ENCODE assay signal across 35 cellular contexts in the genomic region with DNA sequence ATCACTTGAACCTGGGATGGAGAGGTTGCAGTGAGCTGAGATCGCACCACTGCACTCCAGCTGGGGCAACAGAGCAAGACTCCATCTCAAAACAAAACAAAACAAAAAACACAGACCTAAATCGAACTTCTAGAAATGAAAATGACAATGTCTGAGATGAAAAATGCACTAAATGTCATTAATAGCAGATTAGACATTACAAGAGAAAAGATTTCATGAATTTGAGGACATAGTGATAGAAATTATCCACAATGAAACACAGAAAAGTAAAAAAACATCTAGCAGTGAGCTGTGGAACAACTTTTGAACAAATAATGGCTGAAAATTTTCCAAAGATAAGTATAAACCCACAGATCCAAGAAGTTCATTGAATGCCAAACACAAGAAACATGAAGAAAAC. TPM values are rescaled to one million over a fixed set of nuclear protein-coding genes. Genes with fewer than 3 reads are reported as not detected.
"Had no signal": no experiment of that assay in that cellular context is flagged by ENCODE, and none has a peak within 500 bp of the region (broad histone marks: within the 10 kb centered on the region; RNA-seq: fewer than 3 reads in every experiment).

No MANE protein-coding gene starts in this region.

- ATAC-seq: activated CD8-positive, alpha-beta T cell treated with anti-CD3 and anti-CD28 coated beads for 36 hours; activated naive CD8-positive, alpha-beta T cell treated with anti-CD3 and anti-CD28 coated beads, Interleukin-2, amount 50 U/mL, for 24 hours; activated T-cell treated with anti-CD3 and anti-CD28 coated beads, Interleukin-2, amount 50 U/mL, for 4 hours; activated T-cell treated with anti-CD3 and anti-CD28 coated beads, Interleukin-2, amount 50 U/mL, for 72 hours had no signal

- H3K4me3 ChIP-seq: ascending aorta, cardiac muscle cell had no signal

- DNase-seq: activated B cell treated with CpG ODN at 0.5 μM for 24 hours; activated CD4-positive, alpha-beta memory T cell treated with anti-CD3 and anti-CD28 coated beads for 36 hours; activated CD4-positive, alpha-beta T cell treated with anti-CD3 and anti-CD28 coated beads for 4 hours; activated CD4-positive, alpha-beta T cell treated with anti-CD3 and anti-CD28 coated beads, Interleukin-2, amount 10 ng/mL, durations not matched to agents 24 days and 14 days; activated CD4-positive, alpha-beta T cell treated with anti-CD3 and anti-CD28 coated beads, Interleukin-2, amount 50 U/mL, for 1 hour; activated CD4-positive, alpha-beta T cell treated with anti-CD3 and anti-CD28 coated beads, Interleukin-2, amount 50 U/mL, for 4 hours; activated CD4-positive, CD25-positive, alpha-beta regulatory T cell treated with anti-CD3 and anti-CD28 coated beads, Interleukin-2, amount 50 U/mL, for 72 hours; activated CD8-positive, alpha-beta memory T cell treated with anti-CD3 and anti-CD28 coated beads, Interleukin-2, amount 50 U/mL, for 4 hours; activated CD8-positive, alpha-beta T cell treated with anti-CD3 and anti-CD28 coated beads for 36 hours; activated effector memory CD4-positive, alpha-beta T cell treated with Interleukin-2 at 50 U/mL for 16 hours; activated gamma-delta T cell; activated naive CD4-positive, alpha-beta T cell treated with anti-CD3 and anti-CD28 coated beads, Interleukin-2, amount 10 ng/mL, durations not matched to agents 7 days and 5 days; activated naive CD4-positive, alpha-beta T cell treated with Interleukin-2 at 50 U/mL for 16 hours; activated naive CD8-positive, alpha-beta T cell treated with anti-CD3 and anti-CD28 coated beads, Interleukin-2, amount 10 ng/mL, durations not matched to agents 7 days and 5 days; activated naive CD8-positive, alpha-beta T cell treated with anti-CD3 and anti-CD28 coated beads, Interleukin-2, amount 50 U/mL, for 24 hours; activated T-cell treated with anti-CD3 and anti-CD28 coated beads for 4 hours; activated T-cell treated with anti-CD3 and anti-CD28 coated beads, Interleukin-2, amount 50 U/mL, for 1 hour; activated T-cell treated with anti-CD3 and anti-CD28 coated beads, Interleukin-2, amount 50 U/mL, for 4 hours; activated T-cell treated with anti-CD3 and anti-CD28 coated beads, Interleukin-2, amount 50 U/mL, for 72 hours; amygdala; anterior cingulate cortex; caudate nucleus; cerebellar nuclear complex; T-helper 2 cell; T-helper 9 cell had no signal

- H3K4me3 Mint-ChIP-seq: activated B cell treated with CpG ODN at 0.5 μM for 24 hours; activated CD4-positive, alpha-beta memory T cell treated with anti-CD3 and anti-CD28 coated beads for 36 hours; activated CD4-positive, alpha-beta T cell treated with anti-CD3 and anti-CD28 coated beads, Interleukin-2, amount 10 ng/mL, durations not matched to agents 24 days and 14 days; activated CD8-positive, alpha-beta T cell treated with anti-CD3 and anti-CD28 coated beads for 36 hours; activated naive CD4-positive, alpha-beta T cell treated with anti-CD3 and anti-CD28 coated beads, Interleukin-2, amount 10 ng/mL, durations not matched to agents 7 days and 5 days; activated naive CD4-positive, alpha-beta T cell treated with anti-CD3 and anti-CD28 coated beads, Interleukin-2, amount 50 U/mL, for 24 hours; activated naive CD8-positive, alpha-beta T cell; activated naive CD8-positive, alpha-beta T cell treated with anti-CD3 and anti-CD28 coated beads, Interleukin-2, amount 10 ng/mL, durations not matched to agents 7 days and 5 days; activated naive CD8-positive, alpha-beta T cell treated with anti-CD3 and anti-CD28 coated beads, Interleukin-2, amount 50 U/mL, for 24 hours; activated T-cell treated with anti-CD3 and anti-CD28 coated beads, Interleukin-2, amount 50 U/mL, for 4 hours; activated T-cell treated with anti-CD3 and anti-CD28 coated beads, Interleukin-2, amount 50 U/mL, for 72 hours; activated T-helper 1 cell treated with anti-CD3 and anti-CD28 coated beads, Interleukin-12 subunit alpha, Interleukin-12 subunit beta, Interleukin-2, Interleukin-4 antibody, amounts not matched to agents 30 ng/mL and 10 ng/mL and 1 ng/mL, durations not matched to agents 14 hours and 24 hours and 36 hours; brain; central memory CD8-positive, alpha-beta T cell; T-helper 2 cell treated with Interferon-gamma antibody and Interleukin-4, amounts not matched to agents 5 μg/mL and 100 μg/mL, for 36 hours had no signal

- H3K27ac ChIP-seq: ascending aorta, cardiac muscle cell, VCaP had no signal

- H3K4me1 Mint-ChIP-seq: activated naive CD4-positive, alpha-beta T cell treated with anti-CD3 and anti-CD28 coated beads, Interleukin-2, amount 10 ng/mL, durations not matched to agents 7 days and 5 days; brain had no signal

- H3K27me3 ChIP-seq: ascending aorta, cardiac muscle cell had no signal

- H3K27me3 Mint-ChIP-seq: activated B cell treated with CpG ODN at 0.5 μM for 24 hours; activated CD4-positive, alpha-beta memory T cell treated with anti-CD3 and anti-CD28 coated beads for 36 hours; activated CD4-positive, alpha-beta T cell treated with anti-CD3 and anti-CD28 coated beads, Interleukin-2, amount 10 ng/mL, durations not matched to agents 24 days and 14 days; activated CD8-positive, alpha-beta T cell treated with anti-CD3 and anti-CD28 coated beads for 36 hours; activated naive CD4-positive, alpha-beta T cell treated with anti-CD3 and anti-CD28 coated beads, Interleukin-2, amount 10 ng/mL, durations not matched to agents 7 days and 5 days; activated naive CD4-positive, alpha-beta T cell treated with anti-CD3 and anti-CD28 coated beads, Interleukin-2, amount 50 U/mL, for 24 hours; activated naive CD8-positive, alpha-beta T cell; activated naive CD8-positive, alpha-beta T cell treated with anti-CD3 and anti-CD28 coated beads, Interleukin-2, amount 10 ng/mL, durations not matched to agents 7 days and 5 days; activated naive CD8-positive, alpha-beta T cell treated with anti-CD3 and anti-CD28 coated beads, Interleukin-2, amount 50 U/mL, for 24 hours; brain; central memory CD8-positive, alpha-beta T cell had no signal

- H3K36me3 ChIP-seq: ascending aorta, cardiac muscle cell had no signal

- H3K27ac Mint-ChIP-seq: activated B cell treated with CpG ODN at 0.5 μM for 24 hours; activated CD4-positive, alpha-beta T cell treated with anti-CD3 and anti-CD28 coated beads, Interleukin-2, amount 10 ng/mL, durations not matched to agents 24 days and 14 days; activated CD8-positive, alpha-beta T cell treated with anti-CD3 and anti-CD28 coated beads for 36 hours; activated naive CD4-positive, alpha-beta T cell treated with anti-CD3 and anti-CD28 coated beads, Interleukin-2, amount 10 ng/mL, durations not matched to agents 7 days and 5 days; activated naive CD4-positive, alpha-beta T cell treated with anti-CD3 and anti-CD28 coated beads, Interleukin-2, amount 50 U/mL, for 24 hours; activated naive CD8-positive, alpha-beta T cell treated with anti-CD3 and anti-CD28 coated beads, Interleukin-2, amount 10 ng/mL, durations not matched to agents 7 days and 5 days; activated naive CD8-positive, alpha-beta T cell treated with anti-CD3 and anti-CD28 coated beads, Interleukin-2, amount 50 U/mL, for 24 hours; activated T-helper 1 cell treated with anti-CD3 and anti-CD28 coated beads, Interleukin-12 subunit alpha, Interleukin-12 subunit beta, Interleukin-2, Interleukin-4 antibody, amounts not matched to agents 30 ng/mL and 10 ng/mL and 1 ng/mL, durations not matched to agents 14 hours and 24 hours and 36 hours; activated T-helper 2 cell treated with anti-CD3 and anti-CD28 coated beads, Interferon-gamma antibody, Interleukin-2, Interleukin-4, amounts not matched to agents 10 μg/mL and 5 μg/mL and 100 μg/mL, durations not matched to agents 14 hours and 24 hours and 36 hours; brain; T-helper 2 cell treated with Interferon-gamma antibody and Interleukin-4, amounts not matched to agents 5 μg/mL and 100 μg/mL, for 36 hours had no signal

- H3K4me1 ChIP-seq: ascending aorta had no signal

- H3K9me3 Mint-ChIP-seq: activated CD4-positive, alpha-beta T cell treated with anti-CD3 and anti-CD28 coated beads, Interleukin-2, amount 10 ng/mL, durations not matched to agents 24 days and 14 days; activated naive CD4-positive, alpha-beta T cell treated with anti-CD3 and anti-CD28 coated beads, Interleukin-2, amount 50 U/mL, for 24 hours; activated naive CD8-positive, alpha-beta T cell treated with anti-CD3 and anti-CD28 coated beads, Interleukin-2, amount 50 U/mL, for 24 hours; activated T-cell treated with anti-CD3 and anti-CD28 coated beads, Interleukin-2, amount 50 U/mL, for 4 hours had no signal

RNA-seq across cellular contexts. Expression of a gene that starts 35.2 kb away (rescaled TPM):
- total RNA-seq: ascending aorta had no signal
